ENCODE assay signal across 9 cellular contexts in the genomic region with DNA sequence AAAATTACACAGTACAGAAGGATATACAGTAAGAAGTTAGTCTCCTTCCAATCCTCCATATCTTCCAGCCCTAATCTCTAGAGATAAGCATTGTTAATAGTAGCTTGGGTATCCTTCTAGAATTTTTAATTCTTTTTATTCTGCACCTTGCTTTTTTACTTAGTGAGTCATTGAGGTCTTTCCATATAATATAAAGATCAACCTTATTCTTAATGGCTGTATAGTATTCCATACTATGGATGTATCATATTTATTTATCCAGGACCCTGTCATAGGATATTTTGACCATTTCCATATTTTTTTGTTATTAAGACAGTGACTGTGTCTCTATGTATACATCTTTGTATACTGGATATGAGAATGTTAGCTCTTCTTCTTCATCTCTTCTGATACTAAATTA. TPM values are rescaled to one million over a fixed set of nuclear protein-coding genes. Genes with fewer than 3 reads are reported as not detected.
"Had no signal": no experiment of that assay in that cellular context is flagged by ENCODE, and none has a peak within 500 bp of the region (broad histone marks: within the 10 kb centered on the region; RNA-seq: fewer than 3 reads in every experiment).

No MANE protein-coding gene starts in this region.

- H3K27ac Mint-ChIP-seq: IgD-negative memory B cell had no signal

- H3K9ac ChIP-seq: KMS-11 had no signal

- H3K9me3 Mint-ChIP-seq: IgD-negative memory B cell had no signal

- H3K4me3 Mint-ChIP-seq: IgD-negative memory B cell had no signal

- DNase-seq: IMR-90, KBM-7, KG1 had no signal

- H3K27ac ChIP-seq: KMS-11 had no signal

- FAIRE-seq: HepG2, HTR-8/SVneo had no signal

- H3K4me2 ChIP-seq: KMS-11 had no signal

- ATAC-seq: HepG2 had no signal

RNA-seq across cellular contexts. Expression of a gene that starts 36.3 kb away (rescaled TPM):
- total RNA-seq: HT1080, IMR-90 had no signal
- polyA plus RNA-seq: IgD-negative memory B cell had no signal

RNA-seq across cellular contexts. Expression of a gene that starts 50.9 kb away (rescaled TPM):
- total RNA-seq: HT-29, HT1080, IMR-90 had no signal
- polyA plus RNA-seq: HepG2, IgD-negative memory B cell, IMR-90 had no signal
